Comparison of ENCODE assay signal across 9 cellular contexts in the genomic region with DNA sequence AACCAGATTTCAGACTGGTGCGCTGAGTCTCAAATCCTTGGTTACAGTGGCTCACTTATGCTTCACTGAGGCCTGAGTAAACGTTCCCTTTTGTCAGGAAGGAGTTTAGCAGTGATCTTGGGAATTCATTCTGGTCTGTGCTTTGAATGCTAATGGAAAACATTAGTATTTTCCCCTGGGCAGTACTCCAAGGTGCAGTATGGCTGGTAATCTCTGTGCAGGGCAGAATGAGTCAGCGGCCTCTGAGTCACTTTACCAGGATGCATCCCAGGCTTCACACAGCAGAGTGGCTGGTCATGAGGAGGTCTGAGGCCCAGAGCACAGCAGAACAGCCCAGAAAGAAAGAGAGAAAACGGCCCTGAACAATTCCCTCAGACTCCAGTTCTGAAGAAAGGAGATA. TPM values are rescaled to one million over a fixed set of nuclear protein-coding genes. Genes with fewer than 3 reads are reported as not detected.
DNase-seq lines count a peak whose midpoint lies in the region; ATAC-seq and TF ChIP-seq lines count a peak whose summit lies in the region.
"Had no signal": no experiment of that assay in that cellular context is flagged by ENCODE, and none has a peak within 500 bp of the region (broad histone marks: within the 10 kb centered on the region; RNA-seq: fewer than 3 reads in every experiment).

No MANE protein-coding gene starts in this region.

- DNase-seq in AG09319 (ENCODE audit: extremely low read depth, low read depth) (peak; percentile 93), NCI-H460 (ENCODE audit: extremely low read depth, low read depth) (peak; percentile 74), esophagus squamous epithelium (lab: John Stamatoyannopoulos, UW) (peak; percentile 7), GM10266 (ENCODE audit: extremely low spot score) (no peak)
- no peak for DNase-seq in activated T-cell treated with anti-CD3 and anti-CD28 coated beads, Interleukin-2, amount 50 U/mL, for 1 hour
- no peak for DNase-seq in activated T-cell treated with anti-CD3 and anti-CD28 coated beads, Interleukin-2, amount 50 U/mL, for 48 hours

- ATAC-seq in HG03139 (IDR thresholded peaks at IDR 0.05; ENCODE audit: unreplicated experiment): no peak

- H3K27me3 Mint-ChIP-seq in nephron (ENCODE audit: low read depth): peaks cover 4% of the 10 kb centered on the region

- no peak for TF ChIP-seq CTCF in AG09319 (IDR thresholded peaks at IDR 0.05; ENCODE audit: low read depth, low read length)
- no peak for TF ChIP-seq CTCF in esophagus squamous epithelium (IDR thresholded peaks at IDR 0.05)
- TF ChIP-seq CTCF in nephron (IDR thresholded peaks at IDR 0.05; ENCODE audit: unreplicated experiment in 3 of 3): no peak
- TF ChIP-seq CTCF in GM10266 (IDR thresholded peaks at IDR 0.05; ENCODE audit: control insufficient read depth, insufficient read depth, low read depth, missing control alignments): no peak

- H3K27ac ChIP-seq in esophagus squamous epithelium: peak overlapping the region; percentile 4 to 76 (median 72)

- no peaks in the 10 kb centered on the region for H3K27me3 ChIP-seq in esophagus squamous epithelium

- no peaks in the 10 kb centered on the region for H3K9me3 ChIP-seq in esophagus squamous epithelium

- H3K36me3 Mint-ChIP-seq in nephron (ENCODE audit: low read depth): no peaks in the 10 kb centered on the region
- H3K36me3 Mint-ChIP-seq: activated naive CD4-positive, alpha-beta T cell treated with anti-CD3 and anti-CD28 coated beads, Interleukin-2, amount 50 U/mL, for 24 hours had no signal

- WGBS in esophagus squamous epithelium, 2 donors: 17 to 33% methylated on average over 3 to 4 of the region's 4 CpGs

- no peak overlapping the region for H3K4me3 Mint-ChIP-seq in nephron
- H3K4me3 Mint-ChIP-seq: activated naive CD4-positive, alpha-beta T cell treated with anti-CD3 and anti-CD28 coated beads, Interleukin-2, amount 50 U/mL, for 24 hours had no signal

- no peaks in the 10 kb centered on the region for H3K9me3 Mint-ChIP-seq in nephron
- H3K9me3 Mint-ChIP-seq: activated naive CD4-positive, alpha-beta T cell treated with anti-CD3 and anti-CD28 coated beads, Interleukin-2, amount 50 U/mL, for 24 hours had no signal

- H3K4me3 ChIP-seq in esophagus squamous epithelium: no peak overlapping the region

- intact Hi-C loops in esophagus squamous epithelium (cut with DNase I): loop anchor here (10.0 kb wide), 1 partner anchor 177 kb away; no protein-coding TSS in a partner anchor

- TF ChIP-seq POLR2A in esophagus squamous epithelium (IDR thresholded peaks at IDR 0.05): no peak

- H3K4me1 Mint-ChIP-seq in nephron: peaks cover 15% of the 10 kb centered on the region
- H3K4me1 Mint-ChIP-seq: activated naive CD4-positive, alpha-beta T cell treated with anti-CD3 and anti-CD28 coated beads, Interleukin-2, amount 50 U/mL, for 24 hours had no signal

- peaks cover 0 to 21% (median 14%) of the 10 kb centered on the region in 3 donors for H3K4me1 ChIP-seq in esophagus squamous epithelium

- H3K27ac Mint-ChIP-seq in nephron: peak overlapping the region in 2 of 3 experiments; percentile 42 to 83
- H3K27ac Mint-ChIP-seq: activated naive CD4-positive, alpha-beta T cell treated with anti-CD3 and anti-CD28 coated beads, Interleukin-2, amount 50 U/mL, for 24 hours had no signal

- H3K36me3 ChIP-seq in esophagus squamous epithelium: no peaks in the 10 kb centered on the region

RNA-seq across cellular contexts. Expression of a gene that starts 54.0 kb away (rescaled TPM):
- not detected in 2 replicates for total RNA-seq in NCI-H460 (2014; rRNA removed; shearing (Covaris generic))
- not detected in 2 replicates for polyA plus RNA-seq in NCI-H460 (2014; cell fraction: nucleus; rRNA removed)
- not detected for total RNA-seq in esophagus squamous epithelium

Comparison
In these comparisons a context has a peak if more than half of its experiments do, and no peak if none do; other contexts are left out.
1. DNase-seq: peak in AG09319 (single experiment), NCI-H460 (single experiment) and esophagus squamous epithelium (single experiment); none in activated T-cell treated with anti-CD3 and anti-CD28 coated beads, Interleukin-2, amount 50 U/mL, for 1 hour (single experiment), activated T-cell treated with anti-CD3 and anti-CD28 coated beads, Interleukin-2, amount 50 U/mL, for 48 hours (0 of 2) and GM10266 (single experiment).